In genomic region chrX:107470971-107471370, GRCh38 we compare ENCODE assay signal across 1 cellular context.
TF ChIP-seq lines count a peak whose summit lies in the region.

No MANE protein-coding gene starts in this region.

TF ChIP-seq in WTC11, 78 proteins besides CTCF, POLR2A, EP300 and RAD21 (continued from another document):
- TF ChIP-seq, protein P1, sequence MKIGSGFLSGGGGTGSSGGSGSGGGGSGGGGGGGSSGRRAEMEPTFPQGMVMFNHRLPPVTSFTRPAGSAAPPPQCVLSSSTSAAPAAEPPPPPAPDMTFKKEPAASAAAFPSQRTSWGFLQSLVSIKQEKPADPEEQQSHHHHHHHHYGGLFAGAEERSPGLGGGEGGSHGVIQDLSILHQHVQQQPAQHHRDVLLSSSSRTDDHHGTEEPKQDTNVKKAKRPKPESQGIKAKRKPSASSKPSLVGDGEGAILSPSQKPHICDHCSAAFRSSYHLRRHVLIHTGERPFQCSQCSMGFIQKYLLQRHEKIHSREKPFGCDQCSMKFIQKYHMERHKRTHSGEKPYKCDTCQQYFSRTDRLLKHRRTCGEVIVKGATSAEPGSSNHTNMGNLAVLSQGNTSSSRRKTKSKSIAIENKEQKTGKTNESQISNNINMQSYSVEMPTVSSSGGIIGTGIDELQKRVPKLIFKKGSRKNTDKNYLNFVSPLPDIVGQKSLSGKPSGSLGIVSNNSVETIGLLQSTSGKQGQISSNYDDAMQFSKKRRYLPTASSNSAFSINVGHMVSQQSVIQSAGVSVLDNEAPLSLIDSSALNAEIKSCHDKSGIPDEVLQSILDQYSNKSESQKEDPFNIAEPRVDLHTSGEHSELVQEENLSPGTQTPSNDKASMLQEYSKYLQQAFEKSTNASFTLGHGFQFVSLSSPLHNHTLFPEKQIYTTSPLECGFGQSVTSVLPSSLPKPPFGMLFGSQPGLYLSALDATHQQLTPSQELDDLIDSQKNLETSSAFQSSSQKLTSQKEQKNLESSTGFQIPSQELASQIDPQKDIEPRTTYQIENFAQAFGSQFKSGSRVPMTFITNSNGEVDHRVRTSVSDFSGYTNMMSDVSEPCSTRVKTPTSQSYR (CRISPR knock-in tag; IDR thresholded peaks at IDR 0.05), result no peak
- TF ChIP-seq IRF1 (CRISPR knock-in tag; IDR thresholded peaks at IDR 0.05) (no peak), GTF2I (CRISPR knock-in tag; conservative IDR thresholded peaks at IDR 0.05) (no peak), ZNF138 (CRISPR knock-in tag; conservative IDR thresholded peaks at IDR 0.05) (no peak), IRF2 (CRISPR knock-in tag; IDR thresholded peaks at IDR 0.05; ENCODE audit: borderline replicate concordance, low read depth) (no peak), NFATC4 (CRISPR knock-in tag; IDR thresholded peaks at IDR 0.05) (no peak), TP53 (CRISPR knock-in tag; IDR thresholded peaks at IDR 0.05) (no peak), JUN (CRISPR knock-in tag; IDR thresholded peaks at IDR 0.05) (no peak), E2F1 (CRISPR knock-in tag; IDR thresholded peaks at IDR 0.05) (no peak)
